Comparison of ENCODE assay signal across 13 cellular contexts in genomic region chr1:160459687-160460086, GRCh38.
DNase-seq lines count a peak whose midpoint lies in the region; ATAC-seq lines count a peak whose summit lies in the region.
"Had no signal": no experiment of that assay in that cellular context is flagged by ENCODE, and none has a peak within 500 bp of the region (broad histone marks: within the 10 kb centered on the region; RNA-seq: fewer than 3 reads in every experiment).

No MANE protein-coding gene starts in this region.

- peak; percentile 9 for ATAC-seq in HG03432 (IDR thresholded peaks at IDR 0.05; ENCODE audit: unreplicated experiment)
- ATAC-seq in activated naive CD8-positive, alpha-beta T cell treated with anti-CD3 and anti-CD28 coated beads, Interleukin-2, amount 50 U/mL, for 24 hours: peak; percentile 67
- no peak for ATAC-seq in GM19324 (IDR thresholded peaks at IDR 0.05; ENCODE audit: low FRiP score, unreplicated experiment)

- H3K4me3 Mint-ChIP-seq in activated naive CD4-positive, alpha-beta T cell treated with anti-CD3 and anti-CD28 coated beads, Interleukin-2, amount 50 U/mL, for 24 hours: peak overlapping the region; percentile 83
- H3K4me3 Mint-ChIP-seq in activated naive CD8-positive, alpha-beta T cell treated with anti-CD3 and anti-CD28 coated beads, Interleukin-2, amount 50 U/mL, for 24 hours: peak overlapping the region; percentile 79
- peak overlapping the region; percentile 78 for H3K4me3 Mint-ChIP-seq in stimulated activated naive CD8-positive, alpha-beta T cell treated with anti-CD3 and anti-CD28 coated beads, Interleukin-15, Interleukin-2, amounts not matched to agents 100 ng/mL and 50 ng/mL, for 24 hours
- H3K4me3 Mint-ChIP-seq: neural progenitor cell had no signal

- DNase-seq in activated naive CD4-positive, alpha-beta T cell treated with Interleukin-2 at 50 U/mL for 16 hours: no peak
- DNase-seq in activated naive CD8-positive, alpha-beta T cell treated with anti-CD3 and anti-CD28 coated beads, Interleukin-2, amount 50 U/mL, for 24 hours: no peak
- DNase-seq in HPDE6-E6E7 (ENCODE audit: extremely low spot score): no peak
- DNase-seq: Caco-2, midbrain, NCI-H1048, NCI-H524, SW 1271 had no signal

- peaks cover 90% of the 10 kb centered on the region for H3K4me1 Mint-ChIP-seq in activated naive CD4-positive, alpha-beta T cell treated with anti-CD3 and anti-CD28 coated beads, Interleukin-2, amount 50 U/mL, for 24 hours
- H3K4me1 Mint-ChIP-seq in activated naive CD8-positive, alpha-beta T cell treated with anti-CD3 and anti-CD28 coated beads, Interleukin-2, amount 50 U/mL, for 24 hours: peaks cover 95% of the 10 kb centered on the region
- peaks cover 96% of the 10 kb centered on the region for H3K4me1 Mint-ChIP-seq in stimulated activated naive CD8-positive, alpha-beta T cell treated with anti-CD3 and anti-CD28 coated beads, Interleukin-15, Interleukin-2, amounts not matched to agents 100 ng/mL and 50 ng/mL, for 24 hours (ENCODE audit: low read depth)

- peak overlapping the region; percentile 99 for H3K27ac Mint-ChIP-seq in activated naive CD4-positive, alpha-beta T cell treated with anti-CD3 and anti-CD28 coated beads, Interleukin-2, amount 50 U/mL, for 24 hours
- peak overlapping the region; percentile 100 for H3K27ac Mint-ChIP-seq in activated naive CD8-positive, alpha-beta T cell treated with anti-CD3 and anti-CD28 coated beads, Interleukin-2, amount 50 U/mL, for 24 hours
- peak overlapping the region; percentile 100 for H3K27ac Mint-ChIP-seq in stimulated activated naive CD8-positive, alpha-beta T cell treated with anti-CD3 and anti-CD28 coated beads, Interleukin-15, Interleukin-2, amounts not matched to agents 100 ng/mL and 50 ng/mL, for 24 hours

- H3K27me3 Mint-ChIP-seq in activated naive CD4-positive, alpha-beta T cell treated with anti-CD3 and anti-CD28 coated beads, Interleukin-2, amount 50 U/mL, for 24 hours: no peaks in the 10 kb centered on the region
- no peaks in the 10 kb centered on the region for H3K27me3 Mint-ChIP-seq in activated naive CD8-positive, alpha-beta T cell treated with anti-CD3 and anti-CD28 coated beads, Interleukin-2, amount 50 U/mL, for 24 hours
- H3K27me3 Mint-ChIP-seq in stimulated activated naive CD8-positive, alpha-beta T cell treated with anti-CD3 and anti-CD28 coated beads, Interleukin-15, Interleukin-2, amounts not matched to agents 100 ng/mL and 50 ng/mL, for 24 hours: no peaks in the 10 kb centered on the region

- H3K36me3 Mint-ChIP-seq in activated naive CD4-positive, alpha-beta T cell treated with anti-CD3 and anti-CD28 coated beads, Interleukin-2, amount 50 U/mL, for 24 hours: peaks cover 2% of the 10 kb centered on the region
- H3K36me3 Mint-ChIP-seq in activated naive CD8-positive, alpha-beta T cell treated with anti-CD3 and anti-CD28 coated beads, Interleukin-2, amount 50 U/mL, for 24 hours (ENCODE audit: low read depth): peaks cover 5% of the 10 kb centered on the region
- H3K36me3 Mint-ChIP-seq in stimulated activated naive CD8-positive, alpha-beta T cell treated with anti-CD3 and anti-CD28 coated beads, Interleukin-15, Interleukin-2, amounts not matched to agents 100 ng/mL and 50 ng/mL, for 24 hours (ENCODE audit: low read depth): peaks cover 8% of the 10 kb centered on the region
- H3K36me3 Mint-ChIP-seq: neural progenitor cell had no signal

- peaks cover 4% of the 10 kb centered on the region for H3K9me3 Mint-ChIP-seq in activated naive CD4-positive, alpha-beta T cell treated with anti-CD3 and anti-CD28 coated beads, Interleukin-2, amount 50 U/mL, for 24 hours
- H3K9me3 Mint-ChIP-seq in activated naive CD8-positive, alpha-beta T cell treated with anti-CD3 and anti-CD28 coated beads, Interleukin-2, amount 50 U/mL, for 24 hours: no peaks in the 10 kb centered on the region
- peaks cover 4% of the 10 kb centered on the region for H3K9me3 Mint-ChIP-seq in stimulated activated naive CD8-positive, alpha-beta T cell treated with anti-CD3 and anti-CD28 coated beads, Interleukin-15, Interleukin-2, amounts not matched to agents 100 ng/mL and 50 ng/mL, for 24 hours
- H3K9me3 Mint-ChIP-seq: neural progenitor cell had no signal
